Comparison of ENCODE assay signal across 22 cellular contexts in the genomic region with DNA sequence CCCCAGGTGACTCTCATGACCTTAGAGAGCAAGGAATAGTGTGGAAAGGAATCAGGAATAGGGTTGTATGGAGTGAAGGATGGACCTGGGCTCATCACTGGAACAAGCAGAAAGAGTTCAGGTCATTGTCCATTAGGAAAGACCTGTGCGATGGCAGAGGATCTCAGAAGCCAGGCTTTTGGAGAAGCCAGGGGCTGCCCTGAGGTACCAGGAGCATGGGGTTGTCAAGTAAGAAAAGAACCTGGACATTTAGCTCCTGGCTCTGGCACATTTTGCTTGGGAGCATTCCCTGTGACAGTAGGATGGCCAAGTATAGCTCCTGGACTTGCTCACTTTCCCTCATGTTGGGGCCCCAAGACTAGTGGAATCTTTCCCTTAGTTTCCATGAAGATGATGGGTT. TPM values are rescaled to one million over a fixed set of nuclear protein-coding genes. Genes with fewer than 3 reads are reported as not detected.
A peak's percentile ranks its signal among the peaks of the same experiment; 100 is the strongest.
DNase-seq lines count a peak whose midpoint lies in the region; ATAC-seq and TF ChIP-seq lines count a peak whose summit lies in the region.
"Had no signal": no experiment of that assay in that cellular context is flagged by ENCODE, and none has a peak within 500 bp of the region (broad histone marks: within the 10 kb centered on the region; RNA-seq: fewer than 3 reads in every experiment).

No MANE protein-coding gene starts in this region.

- no peak for ATAC-seq in HG02852 (IDR thresholded peaks at IDR 0.05; ENCODE audit: unreplicated experiment)
- ATAC-seq: A549, GM12878 had no signal

- H3K4me3 ChIP-seq in esophagus muscularis mucosa (no peak overlapping the region), neuronal stem cell (ENCODE audit: low read length in 2 of 2) (no peak overlapping the region)
- H3K4me3 ChIP-seq: A549; BLaER1 treated with 17β-estradiol and CSF1 and Interleukin-3, amounts not matched to agents 10 nM and 100 nM; GM12878; GM23248 had no signal

- no peaks in the 10 kb centered on the region for H3K79me1 ChIP-seq in neuronal stem cell (ENCODE audit: low read depth, low read length)

- TF ChIP-seq EP300 in esophagus muscularis mucosa (IDR thresholded peaks at IDR 0.05) = no peak

- peak overlapping the region; percentile 20 for H2BK15ac ChIP-seq in neuronal stem cell (ENCODE audit: low read length)

- peak; percentile 17 for DNase-seq in activated CD8-positive, alpha-beta memory T cell treated with anti-CD3 and anti-CD28 coated beads for 24 hours
- DNase-seq in activated CD8-positive, alpha-beta memory T cell treated with anti-CD3 and anti-CD28 coated beads, Interleukin-2, amount 50 U/mL, for 4 hours = no peak
- peak; percentile 55 for DNase-seq in esophagus muscularis mucosa (ENCODE audit: extremely low spot score)
- DNase-seq in neuronal stem cell (ENCODE audit: low spot score) = no peak
- no peak for DNase-seq in cerebellar nuclear complex (lab: John Stamatoyannopoulos, UW)
- DNase-seq: 8988T; ACHN; AML-193; BE2C; CD4-positive, alpha-beta T cell; CD8-positive, alpha-beta memory T cell; DMS 273 treated with DMSO at 0.1 percent for 48 hours; DMS79; EL; GDM1; GM23248; H7; HCEC 1CT had no signal

- H3K23ac ChIP-seq in neuronal stem cell (ENCODE audit: low read depth, low read length, poor library complexity) = no peak overlapping the region

- intact Hi-C loops in esophagus muscularis mucosa (cut with DNase I) = no loop called here

- no peak overlapping the region for H2AFZ ChIP-seq in neuronal stem cell (ENCODE audit: low read length)
- H2AFZ ChIP-seq: GM23248 had no signal

- no peak overlapping the region for H3K27ac ChIP-seq in esophagus muscularis mucosa (replicated peaks in 1 of 4)
- no peak overlapping the region for H3K27ac ChIP-seq in neuronal stem cell (replicated peaks; ENCODE audit: low read length)
- H3K27ac ChIP-seq: A549; BLaER1 treated with 17β-estradiol and CSF1 and Interleukin-3, amounts not matched to agents 10 nM and 100 nM; GM23248 had no signal

- no peaks in the 10 kb centered on the region for H3K27me3 ChIP-seq in esophagus muscularis mucosa
- H3K27me3 ChIP-seq in neuronal stem cell (ENCODE audit: control insufficient read depth in 3 of 3, insufficient read depth in 3 of 3, low read depth in 1 of 3, low read length in 3 of 3) = no peaks in the 10 kb centered on the region
- H3K27me3 ChIP-seq: BE2C; BLaER1 treated with 17β-estradiol and CSF1 and Interleukin-3, amounts not matched to agents 10 nM and 100 nM had no signal

- H3K4me1 ChIP-seq in esophagus muscularis mucosa (no peaks in the 10 kb centered on the region), neuronal stem cell (ENCODE audit: control insufficient read depth in 2 of 2, insufficient read depth in 1 of 2, low read depth in 1 of 2, low read length in 2 of 2) (peaks cover 0 to 10% of the 10 kb centered on the region in 2 donors)
- H3K4me1 ChIP-seq: A549; BE2C; BLaER1 treated with 17β-estradiol and CSF1 and Interleukin-3, amounts not matched to agents 10 nM and 100 nM had no signal

- H2AK5ac ChIP-seq in neuronal stem cell (ENCODE audit: low read depth, low read length) = no peak overlapping the region

- H3K14ac ChIP-seq in neuronal stem cell (ENCODE audit: low read length) = no peak overlapping the region

- H3K4me2 ChIP-seq in neuronal stem cell (ENCODE audit: insufficient read depth, low read length, poor library complexity, severe bottlenecking) = no peak overlapping the region
- H3K4me2 ChIP-seq: A549; BLaER1 treated with 17β-estradiol and CSF1 and Interleukin-3, amounts not matched to agents 10 nM and 100 nM had no signal

- no peak for TF ChIP-seq POLR2A in esophagus muscularis mucosa (IDR thresholded peaks at IDR 0.05; ENCODE audit: low read depth)

- no peak overlapping the region for H3K9ac ChIP-seq in neuronal stem cell (ENCODE audit: low read depth, low read length, poor library complexity)
- H3K9ac ChIP-seq: BLaER1 treated with 17β-estradiol and CSF1 and Interleukin-3, amounts not matched to agents 10 nM and 100 nM; GM23248 had no signal

- H2BK12ac ChIP-seq in neuronal stem cell (ENCODE audit: low read length) = no peak overlapping the region

- H3K9me3 ChIP-seq in esophagus muscularis mucosa = no peaks in the 10 kb centered on the region
- no peaks in the 10 kb centered on the region for H3K9me3 ChIP-seq in neuronal stem cell (replicated peaks in 1 of 2; ENCODE audit: control insufficient read depth in 2 of 2, insufficient read depth in 1 of 2, low read depth in 1 of 2, low read length in 2 of 2)
- H3K9me3 ChIP-seq: A549; BE2C; BLaER1 treated with 17β-estradiol and CSF1 and Interleukin-3, amounts not matched to agents 10 nM and 100 nM had no signal

- no peak for TF ChIP-seq CTCF in esophagus muscularis mucosa (IDR thresholded peaks at IDR 0.05)

- no peak overlapping the region for H3K18ac ChIP-seq in neuronal stem cell (ENCODE audit: low read length)

- no peak overlapping the region for H4K91ac ChIP-seq in neuronal stem cell (ENCODE audit: low read depth, low read length, poor library complexity)

- WGBS in esophagus muscularis mucosa = 93% methylated on average over 1 of the region's 1 CpG
- WGBS in neuronal stem cell (ENCODE audit: extremely low coverage in 2 of 2, insufficient read length in 2 of 2, insufficient replicate concordance in 1 of 2), 2 donors = no CpG with 5 or more reads among the region's 1 CpG

- H3K36me3 ChIP-seq in esophagus muscularis mucosa (peaks cover 0 to 16% (median 0%) of the 10 kb centered on the region in 4 donors), neuronal stem cell (replicated peaks in 1 of 2; ENCODE audit: control insufficient read depth in 2 of 2, insufficient read depth in 2 of 2, low read length in 2 of 2) (peaks cover 0 to 4% of the 10 kb centered on the region in 2 donors)
- H3K36me3 ChIP-seq: BE2C; BLaER1 treated with 17β-estradiol and CSF1 and Interleukin-3, amounts not matched to agents 10 nM and 100 nM had no signal

- H4K8ac ChIP-seq in neuronal stem cell (ENCODE audit: low read depth, low read length) = no peak overlapping the region

- no peak overlapping the region for H3K4ac ChIP-seq in neuronal stem cell (ENCODE audit: low read length)

- no peak overlapping the region for H2BK5ac ChIP-seq in neuronal stem cell (ENCODE audit: low read length)

- no peak overlapping the region for H2BK120ac ChIP-seq in neuronal stem cell (ENCODE audit: low read depth, low read length)

RNA-seq across cellular contexts. Expression of gene MANF, which starts 52.9 kb away (rescaled TPM):
- total RNA-seq in esophagus muscularis mucosa = 10 to 100 TPM; 16.2 to 34.6 (median 24.9) TPM
- 106 TPM for polyA plus RNA-seq in neuronal stem cell (2013, experiment 1 of 2)
- 113 TPM for polyA plus RNA-seq in neuronal stem cell (2013, experiment 2 of 2)

RNA-seq across cellular contexts. Expression of gene RBM15B, which starts 58.9 kb away (rescaled TPM):
- total RNA-seq in esophagus muscularis mucosa = 10 to 100 TPM; 27.8 to 50.5 (median 42.6) TPM
- 44.8 TPM for polyA plus RNA-seq in neuronal stem cell (2013, experiment 1 of 2)
- polyA plus RNA-seq in neuronal stem cell (2013, experiment 2 of 2) = 45.4 TPM

Comparison
In these comparisons a context has a peak if more than half of its experiments do, and no peak if none do; other contexts are left out.
1. DNase-seq: peak in activated CD8-positive, alpha-beta memory T cell treated with anti-CD3 and anti-CD28 coated beads for 24 hours (single experiment) and esophagus muscularis mucosa (single experiment); none in activated CD8-positive, alpha-beta memory T cell treated with anti-CD3 and anti-CD28 coated beads, Interleukin-2, amount 50 U/mL, for 4 hours (single experiment), neuronal stem cell (single experiment) and cerebellar nuclear complex (0 of 2).